In the genomic region with DNA sequence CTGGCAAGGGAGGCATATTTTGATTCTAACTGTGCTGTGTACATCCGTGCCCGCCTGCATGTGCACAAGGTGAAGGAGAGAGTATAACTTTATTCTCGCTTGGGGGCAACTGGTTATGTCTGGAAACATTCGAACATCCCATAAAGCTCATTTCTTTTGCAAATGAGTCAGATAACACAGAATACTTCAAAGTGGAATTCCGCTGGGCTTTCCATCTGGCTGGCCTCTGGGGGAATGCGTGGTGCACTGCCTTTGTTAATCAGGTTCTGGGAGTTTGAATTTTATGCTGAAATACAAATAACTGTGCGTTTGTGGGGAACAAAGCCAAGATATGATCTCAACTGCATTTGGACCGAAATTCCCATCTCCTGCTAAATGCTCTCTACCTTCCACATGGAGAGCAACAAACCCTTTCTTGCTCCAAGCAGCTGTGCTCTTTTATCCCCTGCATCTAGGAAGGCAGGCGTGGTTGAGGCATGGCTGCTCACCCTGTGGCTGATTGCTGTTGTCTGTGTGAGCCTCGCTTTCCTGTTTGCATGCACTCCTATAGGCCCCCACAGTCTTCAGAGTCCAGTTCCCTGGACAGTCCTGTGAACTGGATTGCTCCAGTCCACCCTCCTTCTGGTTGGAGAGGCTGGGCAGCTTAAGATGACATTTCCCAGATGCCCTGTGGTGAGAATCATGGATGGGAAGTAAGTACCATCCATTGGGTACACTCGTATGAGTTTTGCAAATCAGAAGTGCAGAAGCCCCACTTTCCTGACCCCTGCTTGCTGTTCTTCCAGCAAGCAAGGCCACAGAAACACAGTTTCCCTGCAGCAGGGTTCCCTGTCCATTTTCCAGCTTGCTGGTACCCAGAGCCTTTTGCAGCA, we compare ENCODE assay signal across 14 cellular contexts.
DNase-seq lines count a peak whose midpoint lies in the region; ATAC-seq and TF ChIP-seq lines count a peak whose summit lies in the region.
"Had no signal": no experiment of that assay in that cellular context is flagged by ENCODE, and none has a peak within 500 bp of the region (broad histone marks: within the 10 kb centered on the region; RNA-seq: fewer than 3 reads in every experiment).

No MANE protein-coding gene starts in this region.

- no peaks in the 10 kb centered on the region for H3K9me3 Mint-ChIP-seq in activated T-cell treated with anti-CD3 and anti-CD28 coated beads, Interleukin-2, amount 50 U/mL, for 72 hours
- H3K9me3 Mint-ChIP-seq in glutamatergic neuron (ENCODE audit: unreplicated experiment) = peaks cover 17% of the 10 kb centered on the region
- H3K9me3 Mint-ChIP-seq: activated naive CD4-positive, alpha-beta T cell treated with anti-CD3 and anti-CD28 coated beads, Interleukin-2, amount 10 ng/mL, durations not matched to agents 7 days and 5 days; stimulated activated naive B cell treated with anti-CD40 and anti-IgM and Interleukin-4, amounts not matched to agents 10 μg/mL and 1 μg/mL and 100 μg/mL, for 72 hours had no signal

- H3K27ac Mint-ChIP-seq in activated T-cell treated with anti-CD3 and anti-CD28 coated beads, Interleukin-2, amount 50 U/mL, for 72 hours = no peak overlapping the region
- no peak overlapping the region for H3K27ac Mint-ChIP-seq in glutamatergic neuron (ENCODE audit: unreplicated experiment)
- H3K27ac Mint-ChIP-seq: activated naive CD4-positive, alpha-beta T cell treated with anti-CD3 and anti-CD28 coated beads, Interleukin-2, amount 10 ng/mL, durations not matched to agents 7 days and 5 days; stimulated activated naive B cell treated with anti-CD40 and anti-IgM and Interleukin-4, amounts not matched to agents 10 μg/mL and 1 μg/mL and 100 μg/mL, for 72 hours had no signal

- H3K27me3 Mint-ChIP-seq in activated T-cell treated with anti-CD3 and anti-CD28 coated beads, Interleukin-2, amount 50 U/mL, for 72 hours (ENCODE audit: low read depth) = no peaks in the 10 kb centered on the region
- H3K27me3 Mint-ChIP-seq in glutamatergic neuron (ENCODE audit: unreplicated experiment) = peaks cover 6% of the 10 kb centered on the region

- DNase-seq in left ventricle myocardium superior (no peak), cardiac septum (ENCODE audit: low spot score) (no peak), SK-N-DZ (ENCODE audit: low spot score) (peak; percentile 44), iris pigment epithelial cell (ENCODE audit: low read depth) (peak; percentile 13), glutamatergic neuron (no peak), RPMI8226 (no peak)
- DNase-seq in activated T-cell treated with anti-CD3 and anti-CD28 coated beads, Interleukin-2, amount 50 U/mL, for 72 hours = no peak
- DNase-seq: activated naive CD4-positive, alpha-beta T cell treated with anti-CD3 and anti-CD28 coated beads, Interleukin-2, amount 10 ng/mL, durations not matched to agents 7 days and 5 days; AML-193; retina; stimulated activated CD4-positive, alpha-beta T cell treated with anti-CD3 and anti-CD28 coated beads, Interleukin-4, amount 100 ng/mL, for 1 hour; stimulated activated naive B cell treated with anti-CD40 and anti-IgM and Interleukin-4, amounts not matched to agents 10 μg/mL and 1 μg/mL and 100 μg/mL, for 72 hours had no signal

- intact Hi-C loops in left ventricle myocardium superior (cut with micrococcal nuclease) (no loop called here), cardiac septum (cut with DNase I) (loop anchor here (5.0 kb wide), 1 partner anchor 53 kb away; no protein-coding TSS in a partner anchor)

- no peaks in the 10 kb centered on the region for H3K36me3 Mint-ChIP-seq in activated T-cell treated with anti-CD3 and anti-CD28 coated beads, Interleukin-2, amount 50 U/mL, for 72 hours (ENCODE audit: insufficient read depth in 2 of 2)
- H3K36me3 Mint-ChIP-seq in glutamatergic neuron (ENCODE audit: unreplicated experiment) = peaks cover 13% of the 10 kb centered on the region
- H3K36me3 Mint-ChIP-seq: activated naive CD4-positive, alpha-beta T cell treated with anti-CD3 and anti-CD28 coated beads, Interleukin-2, amount 10 ng/mL, durations not matched to agents 7 days and 5 days; stimulated activated naive B cell treated with anti-CD40 and anti-IgM and Interleukin-4, amounts not matched to agents 10 μg/mL and 1 μg/mL and 100 μg/mL, for 72 hours had no signal

- no peak for TF ChIP-seq CTCF in glutamatergic neuron (IDR thresholded peaks at IDR 0.05; ENCODE audit: partially characterized antibody, unreplicated experiment)

- H3K4me1 Mint-ChIP-seq in activated T-cell treated with anti-CD3 and anti-CD28 coated beads, Interleukin-2, amount 50 U/mL, for 72 hours (ENCODE audit: low read depth) = no peaks in the 10 kb centered on the region
- peaks cover 33% of the 10 kb centered on the region for H3K4me1 Mint-ChIP-seq in glutamatergic neuron (ENCODE audit: low read depth, unreplicated experiment)
- H3K4me1 Mint-ChIP-seq: activated naive CD4-positive, alpha-beta T cell treated with anti-CD3 and anti-CD28 coated beads, Interleukin-2, amount 10 ng/mL, durations not matched to agents 7 days and 5 days; stimulated activated naive B cell treated with anti-CD40 and anti-IgM and Interleukin-4, amounts not matched to agents 10 μg/mL and 1 μg/mL and 100 μg/mL, for 72 hours had no signal

- no peak overlapping the region for H3K4me3 Mint-ChIP-seq in activated T-cell treated with anti-CD3 and anti-CD28 coated beads, Interleukin-2, amount 50 U/mL, for 72 hours
- no peak overlapping the region for H3K4me3 Mint-ChIP-seq in glutamatergic neuron (ENCODE audit: unreplicated experiment)
- H3K4me3 Mint-ChIP-seq: activated naive CD4-positive, alpha-beta T cell treated with anti-CD3 and anti-CD28 coated beads, Interleukin-2, amount 10 ng/mL, durations not matched to agents 7 days and 5 days; stimulated activated naive B cell treated with anti-CD40 and anti-IgM and Interleukin-4, amounts not matched to agents 10 μg/mL and 1 μg/mL and 100 μg/mL, for 72 hours had no signal

- ATAC-seq in left ventricle myocardium superior (peak; percentile 13), esophagus mucosa (no peak)
- ATAC-seq in activated T-cell treated with anti-CD3 and anti-CD28 coated beads, Interleukin-2, amount 50 U/mL, for 72 hours (replicated peaks in 1 of 2) = no peak
- ATAC-seq: HCT116; stimulated activated naive B cell treated with anti-CD40 and anti-IgM and Interleukin-4, amounts not matched to agents 10 μg/mL and 1 μg/mL and 100 μg/mL, for 72 hours had no signal

Comparison
In these comparisons a context has a peak if more than half of its experiments do, and no peak if none do; other contexts are left out.
1. DNase-seq: peak in SK-N-DZ (single experiment) and iris pigment epithelial cell (single experiment); none in left ventricle myocardium superior (single experiment), cardiac septum (single experiment), activated T-cell treated with anti-CD3 and anti-CD28 coated beads, Interleukin-2, amount 50 U/mL, for 72 hours (0 of 2), glutamatergic neuron (single experiment) and RPMI8226 (single experiment).